In genomic region chr13:27411393-27411792, GRCh38 we compare ENCODE assay signal across 21 cellular contexts. TPM values are rescaled to one million over a fixed set of nuclear protein-coding genes. Genes with fewer than 3 reads are reported as not detected.
DNase-seq lines count a peak whose midpoint lies in the region; ATAC-seq and TF ChIP-seq lines count a peak whose summit lies in the region.
"Had no signal": no experiment of that assay in that cellular context is flagged by ENCODE, and none has a peak within 500 bp of the region (broad histone marks: within the 10 kb centered on the region; RNA-seq: fewer than 3 reads in every experiment).

No MANE protein-coding gene starts in this region.

- intact Hi-C loops in body of pancreas (cut with DNase I) = no loop called here

- no peaks in the 10 kb centered on the region for H3K9me3 ChIP-seq in neuronal stem cell (replicated peaks in 1 of 2; ENCODE audit: control insufficient read depth in 2 of 2, insufficient read depth in 1 of 2, low read depth in 1 of 2, low read length in 2 of 2)
- no peaks in the 10 kb centered on the region for H3K9me3 ChIP-seq in body of pancreas
- H3K9me3 ChIP-seq: BE2C, BLaER1 had no signal

- no peaks in the 10 kb centered on the region for H3K4me1 ChIP-seq in neuronal stem cell (ENCODE audit: control insufficient read depth in 2 of 2, insufficient read depth in 1 of 2, low read depth in 1 of 2, low read length in 2 of 2)
- H3K4me1 ChIP-seq in body of pancreas = peaks cover 5% of the 10 kb centered on the region

- no peak overlapping the region for H2BK12ac ChIP-seq in neuronal stem cell (ENCODE audit: low read length)

- H3K4me1 Mint-ChIP-seq in activated T-helper 17 cell treated with anti-CD3 and anti-CD28 coated beads, Interleukin-2, amount 50 U/mL, for 72 hours = no peaks in the 10 kb centered on the region
- H3K4me1 Mint-ChIP-seq in stimulated activated effector memory CD8-positive, alpha-beta T cell treated with anti-CD3 and anti-CD28 coated beads, Interleukin-12 subunit alpha, Interleukin-12 subunit beta, amount 100 ng/mL, for 72 hours = no peaks in the 10 kb centered on the region

- H3K36me3 Mint-ChIP-seq in activated T-helper 17 cell treated with anti-CD3 and anti-CD28 coated beads, Interleukin-2, amount 50 U/mL, for 72 hours (ENCODE audit: low read depth) = no peaks in the 10 kb centered on the region
- H3K36me3 Mint-ChIP-seq in stimulated activated effector memory CD8-positive, alpha-beta T cell treated with anti-CD3 and anti-CD28 coated beads, Interleukin-12 subunit alpha, Interleukin-12 subunit beta, amount 100 ng/mL, for 72 hours = no peaks in the 10 kb centered on the region
- H3K36me3 Mint-ChIP-seq: CD14-positive monocyte; CD4-positive, alpha-beta memory T cell had no signal

- no peak overlapping the region for H3K9ac ChIP-seq in neuronal stem cell (ENCODE audit: low read depth, low read length, poor library complexity)
- H3K9ac ChIP-seq: BLaER1 had no signal

- no peak for TF ChIP-seq CTCF in body of pancreas (IDR thresholded peaks at IDR 0.05)

- no peak overlapping the region for H2AK5ac ChIP-seq in neuronal stem cell (ENCODE audit: low read depth, low read length)

- H3K27me3 ChIP-seq in neuronal stem cell (ENCODE audit: control insufficient read depth in 3 of 3, insufficient read depth in 3 of 3, low read depth in 1 of 3, low read length in 3 of 3) (peaks cover 0 to 46% (median 0%) of the 10 kb centered on the region in 3 experiments), body of pancreas (no peaks in the 10 kb centered on the region)
- H3K27me3 ChIP-seq: BE2C, BLaER1 had no signal

- DNase-seq in iris pigment epithelial cell (ENCODE audit: low read depth) (peak; percentile 10), neuronal stem cell (ENCODE audit: low spot score) (no peak), body of pancreas (no peak), DMS153 treated with DMSO at 0.1 percent for 48 hours (lab: John Stamatoyannopoulos, UW; ENCODE audit: unreplicated experiment) (no peak)
- DNase-seq in stimulated activated effector memory CD8-positive, alpha-beta T cell treated with anti-CD3 and anti-CD28 coated beads, Interleukin-12 subunit alpha, Interleukin-12 subunit beta, amount 100 ng/mL, for 72 hours (ENCODE audit: low spot score in 2 of 2) = no peak
- DNase-seq: 8988T; ACHN; BE2C; C1 segment of cervical spinal cord; CD4-positive, alpha-beta memory T cell; CD4-positive, CD25-positive, alpha-beta regulatory T cell; CD8-positive, alpha-beta memory T cell; COR-L47; DMS 273 treated with DMSO at 0.1 percent for 48 hours; DMS153; DMS79 treated with DMSO at 0.1 percent for 48 hours; GF-D8 had no signal

- H3K18ac ChIP-seq in neuronal stem cell (ENCODE audit: low read length) = no peak overlapping the region

- no peak overlapping the region for H2BK5ac ChIP-seq in neuronal stem cell (ENCODE audit: low read length)

- H3K36me3 ChIP-seq in neuronal stem cell (replicated peaks in 1 of 2; ENCODE audit: control insufficient read depth in 2 of 2, insufficient read depth in 2 of 2, low read length in 2 of 2) = no peaks in the 10 kb centered on the region
- H3K36me3 ChIP-seq in body of pancreas (replicated peaks in 1 of 2; ENCODE audit: insufficient read depth in 1 of 2, low read depth in 2 of 2) = no peaks in the 10 kb centered on the region
- H3K36me3 ChIP-seq: BE2C, BLaER1 had no signal

- H3K4me3 ChIP-seq in neuronal stem cell (ENCODE audit: low read length in 2 of 2) (no peak overlapping the region), body of pancreas (no peak overlapping the region)
- H3K4me3 ChIP-seq: BLaER1, GM12878 had no signal

- no peak overlapping the region for H2BK15ac ChIP-seq in neuronal stem cell (ENCODE audit: low read length)

- H3K4me3 Mint-ChIP-seq in activated T-helper 17 cell treated with anti-CD3 and anti-CD28 coated beads, Interleukin-2, amount 50 U/mL, for 72 hours = no peak overlapping the region
- no peak overlapping the region for H3K4me3 Mint-ChIP-seq in stimulated activated effector memory CD8-positive, alpha-beta T cell treated with anti-CD3 and anti-CD28 coated beads, Interleukin-12 subunit alpha, Interleukin-12 subunit beta, amount 100 ng/mL, for 72 hours
- H3K4me3 Mint-ChIP-seq: CD14-positive monocyte; CD4-positive, alpha-beta memory T cell; CD8-positive, alpha-beta memory T cell had no signal

- H2BK120ac ChIP-seq in neuronal stem cell (ENCODE audit: low read depth, low read length) = no peak overlapping the region

- no peaks in the 10 kb centered on the region for H3K79me1 ChIP-seq in neuronal stem cell (ENCODE audit: low read depth, low read length)

- no peak overlapping the region for H2AFZ ChIP-seq in neuronal stem cell (ENCODE audit: low read length)

- peaks cover 18% of the 10 kb centered on the region for H3K27me3 Mint-ChIP-seq in activated T-helper 17 cell treated with anti-CD3 and anti-CD28 coated beads, Interleukin-2, amount 50 U/mL, for 72 hours

- no peak overlapping the region for H4K91ac ChIP-seq in neuronal stem cell (ENCODE audit: low read depth, low read length, poor library complexity)

- no peak overlapping the region for H3K14ac ChIP-seq in neuronal stem cell (ENCODE audit: low read length)

- H3K23ac ChIP-seq in neuronal stem cell (ENCODE audit: low read depth, low read length, poor library complexity) = no peak overlapping the region

- H3K9me3 Mint-ChIP-seq in activated T-helper 17 cell treated with anti-CD3 and anti-CD28 coated beads, Interleukin-2, amount 50 U/mL, for 72 hours = no peaks in the 10 kb centered on the region
- H3K9me3 Mint-ChIP-seq in stimulated activated effector memory CD8-positive, alpha-beta T cell treated with anti-CD3 and anti-CD28 coated beads, Interleukin-12 subunit alpha, Interleukin-12 subunit beta, amount 100 ng/mL, for 72 hours = no peaks in the 10 kb centered on the region
- H3K9me3 Mint-ChIP-seq: CD8-positive, alpha-beta memory T cell had no signal

- no peak overlapping the region for H4K8ac ChIP-seq in neuronal stem cell (ENCODE audit: low read depth, low read length)

- peak; percentile 86 for ATAC-seq in activated T-helper 17 cell treated with anti-CD3 and anti-CD28 coated beads, Interleukin-2, amount 50 U/mL, for 72 hours (replicated peaks)
- peak; percentile 93 for ATAC-seq in stimulated activated effector memory CD8-positive, alpha-beta T cell treated with anti-CD3 and anti-CD28 coated beads, Interleukin-12 subunit alpha, Interleukin-12 subunit beta, amount 100 ng/mL, for 72 hours
- ATAC-seq in body of pancreas = no peak
- ATAC-seq: GM12878 had no signal

- TF ChIP-seq POLR2A in body of pancreas (IDR thresholded peaks at IDR 0.05) = no peak

- H3K4ac ChIP-seq in neuronal stem cell (ENCODE audit: low read length) = no peak overlapping the region

- H3K27ac Mint-ChIP-seq in activated T-helper 17 cell treated with anti-CD3 and anti-CD28 coated beads, Interleukin-2, amount 50 U/mL, for 72 hours = no peak overlapping the region
- H3K27ac Mint-ChIP-seq in stimulated activated effector memory CD8-positive, alpha-beta T cell treated with anti-CD3 and anti-CD28 coated beads, Interleukin-12 subunit alpha, Interleukin-12 subunit beta, amount 100 ng/mL, for 72 hours = no peak overlapping the region
- H3K27ac Mint-ChIP-seq: CD4-positive, alpha-beta memory T cell; CD4-positive, CD25-positive, alpha-beta regulatory T cell had no signal

- no CpG with 5 or more reads among the region's 5 CpGs for WGBS in neuronal stem cell (ENCODE audit: extremely low coverage in 2 of 2, insufficient read length in 2 of 2, insufficient replicate concordance in 1 of 2), 2 donors
- WGBS in body of pancreas, 2 donors = 65 to 68% methylated on average over 5 of the region's 5 CpGs

- no peak overlapping the region for H3K4me2 ChIP-seq in neuronal stem cell (ENCODE audit: insufficient read depth, low read length, poor library complexity, severe bottlenecking)
- H3K4me2 ChIP-seq: BLaER1 had no signal

- no peak overlapping the region for H3K27ac ChIP-seq in neuronal stem cell (replicated peaks; ENCODE audit: low read length)
- H3K27ac ChIP-seq in body of pancreas = no peak overlapping the region
- H3K27ac ChIP-seq: BLaER1 had no signal

RNA-seq across cellular contexts. Expression of gene GTF3A, which starts 13.0 kb away (rescaled TPM):
- total RNA-seq in activated T-helper 17 cell treated with anti-CD3 and anti-CD28 coated beads, Interleukin-2, amount 50 U/mL, for 72 hours = 100 to 1,000 TPM; 114 to 226 TPM
- 99.1 TPM for polyA plus RNA-seq in neuronal stem cell (2013, experiment 1 of 2)
- 101 TPM for polyA plus RNA-seq in neuronal stem cell (2013, experiment 2 of 2)
- 10 to 100 TPM; 54.7 to 94.2 TPM for total RNA-seq in body of pancreas

RNA-seq across cellular contexts. Expression of gene MTIF3, which starts 39.0 kb away (rescaled TPM):
- total RNA-seq in activated T-helper 17 cell treated with anti-CD3 and anti-CD28 coated beads, Interleukin-2, amount 50 U/mL, for 72 hours = 10 to 100 TPM; 36.2 to 41.2 TPM
- polyA plus RNA-seq in neuronal stem cell (2013, experiment 1 of 2) = 80.3 TPM
- 80.7 TPM for polyA plus RNA-seq in neuronal stem cell (2013, experiment 2 of 2)
- 10 to 100 TPM; 26.0 to 51.1 TPM for total RNA-seq in body of pancreas
